Comparison of ENCODE assay signal across 14 cellular contexts in the genomic region with DNA sequence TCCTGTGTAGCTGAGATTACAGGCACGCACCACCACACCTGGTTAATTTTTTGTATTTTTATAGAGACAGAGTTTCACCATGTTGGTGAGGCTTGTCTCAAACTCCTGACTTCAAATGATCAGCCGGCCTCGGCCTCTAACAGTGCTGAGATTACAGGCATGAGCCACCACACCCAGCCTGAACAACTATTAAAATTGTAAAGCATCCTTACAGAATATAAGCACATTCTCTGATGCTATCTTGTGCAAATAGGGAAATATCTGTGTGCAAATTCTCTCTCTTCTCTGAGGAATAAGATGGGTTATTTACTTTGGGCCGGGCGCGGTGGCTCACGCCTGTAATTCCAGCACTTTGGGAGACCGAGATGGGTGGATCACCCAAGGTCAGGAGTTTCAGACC.
"Had no signal": no experiment of that assay in that cellular context is flagged by ENCODE, and none has a peak within 500 bp of the region (broad histone marks: within the 10 kb centered on the region; RNA-seq: fewer than 3 reads in every experiment).

No MANE protein-coding gene starts in this region.

- H3K4me3 ChIP-seq: Peyer's patch, SJSA1 had no signal

- H3K27ac Mint-ChIP-seq: activated B cell treated with CpG ODN at 0.5 μM for 24 hours; activated CD8-positive, alpha-beta memory T cell treated with anti-CD3 and anti-CD28 coated beads, Interleukin-2, amount 10 ng/mL, durations not matched to agents 7 days and 5 days; activated naive CD8-positive, alpha-beta T cell treated with anti-CD3 and anti-CD28 coated beads for 36 hours; activated T-cell treated with anti-CD3 and anti-CD28 coated beads, Interleukin-2, amount 50 U/mL, for 72 hours had no signal

- H3K4me3 Mint-ChIP-seq: activated B cell treated with CpG ODN at 0.5 μM for 24 hours; activated CD4-positive, alpha-beta memory T cell treated with anti-CD3 and anti-CD28 coated beads, Interleukin-2, amount 10 ng/mL, durations not matched to agents 7 days and 5 days; activated CD8-positive, alpha-beta memory T cell treated with anti-CD3 and anti-CD28 coated beads, Interleukin-2, amount 10 ng/mL, durations not matched to agents 7 days and 5 days; activated naive CD8-positive, alpha-beta T cell treated with anti-CD3 and anti-CD28 coated beads for 36 hours; activated T-cell treated with anti-CD3 and anti-CD28 coated beads, Interleukin-2, amount 50 U/mL, for 72 hours; activated T-helper 17 cell treated with anti-CD3 and anti-CD28 coated beads, Interleukin-2, amount 50 U/mL, for 72 hours; T-helper 1 cell treated with Interleukin-12 subunit alpha and Interleukin-12 subunit beta and Interleukin-4 antibody, amounts not matched to agents 30 μg/mL and 1 μg/mL, for 36 hours had no signal

- DNase-seq: KG1, NCI-H1436 treated with DMSO at 0.1 percent for 48 hours, NCI-H524 treated with DMSO at 0.1 percent for 48 hours had no signal

- H3K9me3 ChIP-seq: Peyer's patch, SJSA1 had no signal

- H3K4me1 ChIP-seq: Peyer's patch had no signal

- H3K27ac ChIP-seq: brain microvascular endothelial cell, SJSA1 had no signal

- H3K27me3 Mint-ChIP-seq: activated B cell treated with CpG ODN at 0.5 μM for 24 hours; activated CD4-positive, alpha-beta memory T cell treated with anti-CD3 and anti-CD28 coated beads, Interleukin-2, amount 10 ng/mL, durations not matched to agents 7 days and 5 days; activated CD8-positive, alpha-beta memory T cell treated with anti-CD3 and anti-CD28 coated beads, Interleukin-2, amount 10 ng/mL, durations not matched to agents 7 days and 5 days; activated naive CD8-positive, alpha-beta T cell treated with anti-CD3 and anti-CD28 coated beads for 36 hours; activated T-helper 17 cell treated with anti-CD3 and anti-CD28 coated beads, Interleukin-2, amount 50 U/mL, for 72 hours had no signal

- H3K9me2 ChIP-seq: SK-N-SH had no signal

- H3K27me3 ChIP-seq: brain microvascular endothelial cell, Peyer's patch, SJSA1 had no signal

- H3K4me2 ChIP-seq: SK-N-SH had no signal
